25 cellular contexts compared by ENCODE assay signal in genomic region chr15:100252359-100252758, GRCh38.
"Had no signal": no experiment of that assay in that cellular context is flagged by ENCODE, and none has a peak within 500 bp of the region (broad histone marks: within the 10 kb centered on the region; RNA-seq: fewer than 3 reads in every experiment).

No MANE protein-coding gene starts in this region.

- FAIRE-seq: colon, islet of Langerhans, urothelium cell line had no signal

- DNase-seq: activated CD4-positive, alpha-beta memory T cell treated with anti-CD3 and anti-CD28 coated beads, Interleukin-2, amount 10 ng/mL, durations not matched to agents 7 days and 5 days; activated CD4-positive, alpha-beta T cell treated with anti-CD3 and anti-CD28 coated beads, Interleukin-2, amount 10 ng/mL, durations not matched to agents 24 days and 14 days; activated CD4-positive, CD25-positive, alpha-beta regulatory T cell treated with anti-CD3 and anti-CD28 coated beads, Interleukin-2, amount 50 U/mL, for 72 hours; activated naive CD8-positive, alpha-beta T cell treated with anti-CD3 and anti-CD28 coated beads, Interleukin-2, amount 50 U/mL, for 24 hours; effector memory CD4-positive, alpha-beta T cell; erythroblast; gastrocnemius medialis; glutamatergic neuron; left ventricle myocardium inferior; mesendoderm; psoas muscle; stimulated activated CD4-positive, alpha-beta T cell treated with anti-CD3 and anti-CD28 coated beads, Interleukin-15, amount 100 ng/mL, for 24 hours; stimulated activated CD4-positive, alpha-beta T cell treated with anti-CD3 and anti-CD28 coated beads, Interleukin-2, amount 100 ng/mL, for 24 hours; stimulated activated naive B cell treated with anti-CD40 and anti-IgM and Interleukin-4, amounts not matched to agents 10 μg/mL and 1 μg/mL and 100 μg/mL, for 72 hours; T-helper 2 cell had no signal

- ATAC-seq: activated naive CD8-positive, alpha-beta T cell treated with anti-CD3 and anti-CD28 coated beads, Interleukin-2, amount 50 U/mL, for 24 hours; gastrocnemius medialis; stimulated activated naive B cell treated with anti-CD40 and anti-IgM and Interleukin-4, amounts not matched to agents 10 μg/mL and 1 μg/mL and 100 μg/mL, for 72 hours had no signal

- H3K36me3 ChIP-seq: breast epithelium, left ventricle myocardium inferior, neutrophil, ovary, right atrium auricular region, suprapubic skin, tibial artery had no signal

- H3K27ac ChIP-seq: breast epithelium, gastrocnemius medialis, left ventricle myocardium inferior, neutrophil, ovary, psoas muscle, right atrium auricular region, suprapubic skin, tibial artery had no signal

- H3K27me3 ChIP-seq: breast epithelium, gastrocnemius medialis, neutrophil, ovary, right atrium auricular region, suprapubic skin, tibial artery had no signal

- H3K9me3 ChIP-seq: breast epithelium, gastrocnemius medialis, left ventricle myocardium inferior, neutrophil, ovary, psoas muscle, right atrium auricular region, suprapubic skin, tibial artery had no signal

- H3K4me3 ChIP-seq: breast epithelium, gastrocnemius medialis, left ventricle myocardium inferior, lung, ovary, psoas muscle, right atrium auricular region, suprapubic skin, tibial artery had no signal

- H3K4me1 ChIP-seq: breast epithelium, gastrocnemius medialis, left ventricle myocardium inferior, psoas muscle, right atrium auricular region had no signal
